Comparison of ENCODE assay signal across 19 cellular contexts in genomic region chr2:136373035-136373434, GRCh38.
"Had no signal": no experiment of that assay in that cellular context is flagged by ENCODE, and none has a peak within 500 bp of the region (broad histone marks: within the 10 kb centered on the region; RNA-seq: fewer than 3 reads in every experiment).

No MANE protein-coding gene starts in this region.

- DNase-seq: dermis blood vessel endothelial cell; dorsolateral prefrontal cortex; effector CD4-positive, alpha-beta T cell; effector memory CD4-positive, alpha-beta T cell; esophagus squamous epithelium; foreskin fibroblast; foreskin melanocyte; gastrocnemius medialis; glutamatergic neuron; head of caudate nucleus; heart right ventricle; hippocampal formation; left cardiac atrium; left lung; left ventricle myocardium superior; lower lobe of right lung; mesenchymal stem cell; midbrain had no signal

- H3K27ac ChIP-seq: coronary artery, dorsolateral prefrontal cortex, esophagus squamous epithelium, gastrocnemius medialis, heart right ventricle, left lung, lower lobe of right lung had no signal

- H3K36me3 ChIP-seq: esophagus squamous epithelium, gastrocnemius medialis, heart right ventricle, left lung, lower lobe of right lung had no signal

- H3K27me3 ChIP-seq: dorsolateral prefrontal cortex, esophagus squamous epithelium, heart right ventricle, left lung had no signal

- H3K9me3 ChIP-seq: esophagus squamous epithelium, gastrocnemius medialis, left lung, lower lobe of right lung had no signal

- H3K4me3 ChIP-seq: coronary artery, dorsolateral prefrontal cortex, esophagus squamous epithelium, gastrocnemius medialis, heart right ventricle, left lung, lower lobe of right lung had no signal
